ENCODE assay signal across 20 cellular contexts in the genomic region with DNA sequence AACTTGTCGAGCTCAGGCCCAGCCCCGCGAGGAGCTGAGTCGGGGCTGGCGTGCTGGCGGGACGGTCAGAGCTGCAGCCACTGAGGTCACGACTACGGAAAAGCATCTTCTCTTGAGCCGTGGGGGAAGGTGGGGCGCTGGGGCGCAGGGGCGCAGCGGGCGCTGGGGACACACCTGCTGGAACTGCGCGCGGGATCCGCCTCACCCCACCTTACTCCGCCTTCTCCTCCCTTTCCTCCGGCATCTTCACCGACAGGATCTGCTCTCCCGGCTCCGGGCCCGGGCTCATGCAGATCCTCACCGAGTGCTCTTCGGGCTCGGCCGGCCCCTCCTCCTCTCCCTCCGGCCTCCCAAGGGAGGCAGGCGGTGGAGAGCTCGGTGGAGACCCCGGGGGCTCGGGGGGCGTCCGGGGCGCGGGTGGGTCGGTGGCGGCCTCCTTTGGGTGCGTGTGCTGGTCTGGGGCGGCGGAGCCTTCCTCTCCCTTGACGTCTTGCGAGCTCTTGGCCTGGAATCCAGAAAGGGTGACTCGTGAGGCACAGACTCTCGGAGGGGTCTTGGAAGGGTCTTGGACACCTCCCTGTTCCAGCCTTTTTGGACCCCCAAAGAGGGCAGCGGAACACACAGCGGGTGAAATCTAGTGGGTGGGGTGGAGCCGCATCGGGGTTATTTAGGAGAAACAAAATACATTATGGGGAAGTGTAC.
DNase-seq lines count a peak whose midpoint lies in the region; ATAC-seq and TF ChIP-seq lines count a peak whose summit lies in the region.
"Had no signal": no experiment of that assay in that cellular context is flagged by ENCODE, and none has a peak within 500 bp of the region (broad histone marks: within the 10 kb centered on the region; RNA-seq: fewer than 3 reads in every experiment).

No MANE protein-coding gene starts in this region.

- DNase-seq in cardiac septum (ENCODE audit: low spot score) (peak; percentile 44), left ventricle myocardium superior (no peak), left kidney (ENCODE audit: low read depth, low spot score) (peak; percentile 60), suprapubic skin (ENCODE audit: low spot score in 2 of 2) (no peak), NCI-H2029 treated with DMSO at 0.1 percent for 48 hours (lab: John Stamatoyannopoulos, UW) (no peak), progenitor cell of endocrine pancreas (ENCODE audit: low spot score, unreplicated experiment) (no peak), T-helper 1 cell (no peak)
- DNase-seq: activated CD4-positive, alpha-beta T cell treated with anti-CD3 and anti-CD28 coated beads for 36 hours; activated naive CD4-positive, alpha-beta T cell; activated T-cell treated with anti-CD3 and anti-CD28 coated beads, Interleukin-2, amount 50 U/mL, for 24 hours; brain microvascular endothelial cell; CD8-positive, alpha-beta memory T cell; effector CD8-positive, alpha-beta T cell; GDM1; NCI-H1048; NCI-H187 treated with DMSO at 0.1 percent for 48 hours had no signal

- H3K9me3 ChIP-seq in suprapubic skin = no peaks in the 10 kb centered on the region
- H3K9me3 ChIP-seq: prostate gland had no signal

- no peaks in the 10 kb centered on the region for H3K36me3 Mint-ChIP-seq in dendritic cell treated with granulocyte-macrophage colony-stimulating factor and Interleukin-4, amounts not matched to agents 40 ng/mL and 50 ng/mL, for 4 days (ENCODE audit: low read depth)
- H3K36me3 Mint-ChIP-seq in progenitor cell of endocrine pancreas (ENCODE audit: insufficient read depth) = no peaks in the 10 kb centered on the region

- H3K4me3 ChIP-seq in suprapubic skin = peak overlapping the region; percentile 24
- H3K4me3 ChIP-seq: prostate gland had no signal

- peak overlapping the region; percentile 8 for H3K27ac Mint-ChIP-seq in dendritic cell treated with granulocyte-macrophage colony-stimulating factor and Interleukin-4, amounts not matched to agents 40 ng/mL and 50 ng/mL, for 4 days
- no peak overlapping the region for H3K27ac Mint-ChIP-seq in progenitor cell of endocrine pancreas
- H3K27ac Mint-ChIP-seq: activated CD4-positive, alpha-beta T cell treated with anti-CD3 and anti-CD28 coated beads for 36 hours; activated T-cell treated with anti-CD3 and anti-CD28 coated beads, Interleukin-2, amount 50 U/mL, for 24 hours had no signal

- H3K27me3 Mint-ChIP-seq in dendritic cell treated with granulocyte-macrophage colony-stimulating factor and Interleukin-4, amounts not matched to agents 40 ng/mL and 50 ng/mL, for 4 days = peaks cover 38% of the 10 kb centered on the region
- H3K27me3 Mint-ChIP-seq in progenitor cell of endocrine pancreas = peaks cover 71% of the 10 kb centered on the region

- no peak for TF ChIP-seq EP300 in suprapubic skin (IDR thresholded peaks at IDR 0.05)

- ATAC-seq in left ventricle myocardium superior = no peak
- ATAC-seq: activated CD4-positive, alpha-beta T cell treated with anti-CD3 and anti-CD28 coated beads for 36 hours had no signal

- H3K4me1 Mint-ChIP-seq in dendritic cell treated with granulocyte-macrophage colony-stimulating factor and Interleukin-4, amounts not matched to agents 40 ng/mL and 50 ng/mL, for 4 days (ENCODE audit: low read depth) = peaks cover 43% of the 10 kb centered on the region
- no peaks in the 10 kb centered on the region for H3K4me1 Mint-ChIP-seq in progenitor cell of endocrine pancreas (ENCODE audit: low read depth)

- H3K27ac ChIP-seq in suprapubic skin = no peak overlapping the region
- H3K27ac ChIP-seq: 22Rv1, brain microvascular endothelial cell, prostate gland had no signal

- 15% methylated on average over 31 of the region's 51 CpGs for WGBS in suprapubic skin

- H3K4me1 ChIP-seq in suprapubic skin = peaks cover 10% of the 10 kb centered on the region
- H3K4me1 ChIP-seq: prostate gland had no signal

- TF ChIP-seq CTCF in suprapubic skin (IDR thresholded peaks at IDR 0.05) (no peak), progenitor cell of endocrine pancreas (IDR thresholded peaks at IDR 0.05; ENCODE audit: unreplicated experiment) (no peak)

- no peaks in the 10 kb centered on the region for H3K9me3 Mint-ChIP-seq in dendritic cell treated with granulocyte-macrophage colony-stimulating factor and Interleukin-4, amounts not matched to agents 40 ng/mL and 50 ng/mL, for 4 days
- no peaks in the 10 kb centered on the region for H3K9me3 Mint-ChIP-seq in progenitor cell of endocrine pancreas (ENCODE audit: low read depth)
- H3K9me3 Mint-ChIP-seq: activated T-cell treated with anti-CD3 and anti-CD28 coated beads, Interleukin-2, amount 50 U/mL, for 24 hours; CD8-positive, alpha-beta memory T cell; T-helper 1 cell treated with Interleukin-12 subunit alpha and Interleukin-12 subunit beta and Interleukin-4 antibody, amounts not matched to agents 30 μg/mL and 1 μg/mL, for 36 hours had no signal

- H3K27me3 ChIP-seq in suprapubic skin = peaks cover 29% of the 10 kb centered on the region

- no peak for TF ChIP-seq POLR2A in suprapubic skin (IDR thresholded peaks at IDR 0.05)

- intact Hi-C loops in cardiac septum (cut with DNase I) = no loop called here
- intact Hi-C loops in left ventricle myocardium superior (cut with micrococcal nuclease) = loop anchor here (5.0 kb wide), 1 partner anchor 258 kb away; no protein-coding TSS in a partner anchor
- intact Hi-C loops in dendritic cell treated with granulocyte-macrophage colony-stimulating factor and Interleukin-4, amounts not matched to agents 40 ng/mL and 50 ng/mL, for 4 days (cut with micrococcal nuclease) = no loop called here

- no peaks in the 10 kb centered on the region for H3K36me3 ChIP-seq in suprapubic skin
- H3K36me3 ChIP-seq: brain microvascular endothelial cell, prostate gland had no signal

- H3K4me3 Mint-ChIP-seq in dendritic cell treated with granulocyte-macrophage colony-stimulating factor and Interleukin-4, amounts not matched to agents 40 ng/mL and 50 ng/mL, for 4 days = peak overlapping the region; percentile 42
- H3K4me3 Mint-ChIP-seq in progenitor cell of endocrine pancreas (ENCODE audit: low read depth) = no peak overlapping the region
- H3K4me3 Mint-ChIP-seq: activated CD4-positive, alpha-beta T cell treated with anti-CD3 and anti-CD28 coated beads for 36 hours; activated T-cell treated with anti-CD3 and anti-CD28 coated beads, Interleukin-2, amount 50 U/mL, for 24 hours; CD8-positive, alpha-beta memory T cell; T-helper 1 cell treated with Interleukin-12 subunit alpha and Interleukin-12 subunit beta and Interleukin-4 antibody, amounts not matched to agents 30 μg/mL and 1 μg/mL, for 36 hours had no signal

Comparison
In these comparisons a context has a peak if more than half of its experiments do, and no peak if none do; other contexts are left out.
1. DNase-seq: peak in cardiac septum (single experiment) and left kidney (single experiment); none in left ventricle myocardium superior (single experiment), suprapubic skin (0 of 2), NCI-H2029 treated with DMSO at 0.1 percent for 48 hours (single experiment), progenitor cell of endocrine pancreas (single experiment) and T-helper 1 cell (0 of 5).